ENCODE assay signal across 1 cellular context in the genomic region with DNA sequence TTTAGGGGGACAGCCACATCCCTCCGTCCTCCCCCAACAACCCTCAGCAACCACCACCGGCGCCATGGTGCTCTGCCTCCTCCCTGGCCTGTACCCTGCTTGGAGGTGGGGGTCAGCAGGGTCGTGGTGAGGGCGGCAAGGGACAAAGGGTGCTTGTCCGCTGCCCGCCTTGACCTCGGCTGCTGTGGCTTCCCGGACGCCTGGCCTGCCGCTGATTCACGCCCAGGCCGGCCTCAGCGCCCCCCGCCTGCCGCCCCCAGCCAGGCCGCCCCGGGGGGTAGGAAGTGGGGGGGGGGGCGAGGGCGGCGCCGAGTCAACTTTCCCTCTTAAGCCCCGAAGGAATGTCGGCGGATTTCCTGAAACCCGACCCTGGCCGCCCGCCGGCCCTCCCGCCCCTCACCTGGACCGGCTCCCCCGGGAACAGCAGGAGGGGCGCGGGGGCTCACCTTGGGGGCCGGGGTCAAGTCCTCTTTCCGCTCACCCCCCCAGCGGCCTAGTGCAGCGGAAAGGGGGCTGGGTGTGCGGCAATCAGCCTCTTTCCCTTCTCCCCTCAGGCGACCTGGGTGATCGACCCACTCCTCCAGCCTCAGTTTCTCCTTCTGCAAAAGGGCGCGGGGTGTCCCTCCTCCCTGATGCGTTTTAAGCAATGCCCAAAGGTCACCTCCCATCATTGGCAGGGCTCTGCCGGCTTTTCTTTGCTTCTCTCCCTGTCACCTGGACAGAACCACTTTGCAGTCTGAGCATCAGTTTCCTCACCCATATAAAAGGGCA.
TF ChIP-seq lines count a peak whose summit lies in the region.

No MANE protein-coding gene starts in this region.

TF ChIP-seq in HepG2, 621 proteins besides CTCF, POLR2A, EP300 and RAD21 (continued from another document and continues in another):
- TF ChIP-seq, protein P1, sequence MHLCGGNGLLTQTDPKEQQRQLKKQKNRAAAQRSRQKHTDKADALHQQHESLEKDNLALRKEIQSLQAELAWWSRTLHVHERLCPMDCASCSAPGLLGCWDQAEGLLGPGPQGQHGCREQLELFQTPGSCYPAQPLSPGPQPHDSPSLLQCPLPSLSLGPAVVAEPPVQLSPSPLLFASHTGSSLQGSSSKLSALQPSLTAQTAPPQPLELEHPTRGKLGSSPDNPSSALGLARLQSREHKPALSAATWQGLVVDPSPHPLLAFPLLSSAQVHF (CRISPR knock-in tag; IDR thresholded peaks at IDR 0.05): no peak
- TF ChIP-seq TRIM22 (IDR thresholded peaks at IDR 0.05) (no peak), GABPB1 (CRISPR knock-in tag; IDR thresholded peaks at IDR 0.05) (peak; percentile 87), ZNF891 (CRISPR knock-in tag; IDR thresholded peaks at IDR 0.05) (0 out of 2 replicates have a peak, but pooled peaks have one; percentile 56), JDP2 (CRISPR knock-in tag; IDR thresholded peaks at IDR 0.05; ENCODE audit: borderline replicate concordance) (no peak; the same call in 1 of the 2 replicates), AHR (CRISPR knock-in tag; IDR thresholded peaks at IDR 0.05) (0 out of 2 replicates have a peak, but pooled peaks have one; percentile 47), NFYB (CRISPR knock-in tag; IDR thresholded peaks at IDR 0.05) (no peak), GATAD2A (CRISPR knock-in tag; IDR thresholded peaks at IDR 0.05) (peak; percentile 63), HBP1 (CRISPR knock-in tag; IDR thresholded peaks at IDR 0.05; ENCODE audit: low read depth) (peak; percentile 61; the same call in 1 of the 2 replicates), PRDM15 (CRISPR knock-in tag; IDR thresholded peaks at IDR 0.05) (no peak), ZNF766 (CRISPR knock-in tag; IDR thresholded peaks at IDR 0.05; ENCODE audit: borderline replicate concordance) (no peak), SP4 (CRISPR knock-in tag; IDR thresholded peaks at IDR 0.05) (peak; percentile 59; the same call in 1 of the 2 replicates), ZNF660 (CRISPR knock-in tag; IDR thresholded peaks at IDR 0.05; ENCODE audit: borderline replicate concordance, low read depth) (no peak), ZNF646 (CRISPR knock-in tag; IDR thresholded peaks at IDR 0.05) (0 out of 2 replicates have a peak, but pooled peaks have one; percentile 52), KDM5B (CRISPR knock-in tag; IDR thresholded peaks at IDR 0.05; ENCODE audit: borderline replicate concordance) (peak; percentile 59; the same call in 1 of the 2 replicates), SOX5 (CRISPR knock-in tag; IDR thresholded peaks at IDR 0.05; ENCODE audit: borderline replicate concordance) (peak; percentile 60; the same call in 1 of the 2 replicates), MEIS1 (CRISPR knock-in tag; IDR thresholded peaks at IDR 0.05; ENCODE audit: borderline replicate concordance) (no peak), REPIN1 (CRISPR knock-in tag; IDR thresholded peaks at IDR 0.05; ENCODE audit: borderline replicate concordance, low read depth) (peak; percentile 78; the same call in 1 of the 2 replicates)
- TF ChIP-seq, protein P2, sequence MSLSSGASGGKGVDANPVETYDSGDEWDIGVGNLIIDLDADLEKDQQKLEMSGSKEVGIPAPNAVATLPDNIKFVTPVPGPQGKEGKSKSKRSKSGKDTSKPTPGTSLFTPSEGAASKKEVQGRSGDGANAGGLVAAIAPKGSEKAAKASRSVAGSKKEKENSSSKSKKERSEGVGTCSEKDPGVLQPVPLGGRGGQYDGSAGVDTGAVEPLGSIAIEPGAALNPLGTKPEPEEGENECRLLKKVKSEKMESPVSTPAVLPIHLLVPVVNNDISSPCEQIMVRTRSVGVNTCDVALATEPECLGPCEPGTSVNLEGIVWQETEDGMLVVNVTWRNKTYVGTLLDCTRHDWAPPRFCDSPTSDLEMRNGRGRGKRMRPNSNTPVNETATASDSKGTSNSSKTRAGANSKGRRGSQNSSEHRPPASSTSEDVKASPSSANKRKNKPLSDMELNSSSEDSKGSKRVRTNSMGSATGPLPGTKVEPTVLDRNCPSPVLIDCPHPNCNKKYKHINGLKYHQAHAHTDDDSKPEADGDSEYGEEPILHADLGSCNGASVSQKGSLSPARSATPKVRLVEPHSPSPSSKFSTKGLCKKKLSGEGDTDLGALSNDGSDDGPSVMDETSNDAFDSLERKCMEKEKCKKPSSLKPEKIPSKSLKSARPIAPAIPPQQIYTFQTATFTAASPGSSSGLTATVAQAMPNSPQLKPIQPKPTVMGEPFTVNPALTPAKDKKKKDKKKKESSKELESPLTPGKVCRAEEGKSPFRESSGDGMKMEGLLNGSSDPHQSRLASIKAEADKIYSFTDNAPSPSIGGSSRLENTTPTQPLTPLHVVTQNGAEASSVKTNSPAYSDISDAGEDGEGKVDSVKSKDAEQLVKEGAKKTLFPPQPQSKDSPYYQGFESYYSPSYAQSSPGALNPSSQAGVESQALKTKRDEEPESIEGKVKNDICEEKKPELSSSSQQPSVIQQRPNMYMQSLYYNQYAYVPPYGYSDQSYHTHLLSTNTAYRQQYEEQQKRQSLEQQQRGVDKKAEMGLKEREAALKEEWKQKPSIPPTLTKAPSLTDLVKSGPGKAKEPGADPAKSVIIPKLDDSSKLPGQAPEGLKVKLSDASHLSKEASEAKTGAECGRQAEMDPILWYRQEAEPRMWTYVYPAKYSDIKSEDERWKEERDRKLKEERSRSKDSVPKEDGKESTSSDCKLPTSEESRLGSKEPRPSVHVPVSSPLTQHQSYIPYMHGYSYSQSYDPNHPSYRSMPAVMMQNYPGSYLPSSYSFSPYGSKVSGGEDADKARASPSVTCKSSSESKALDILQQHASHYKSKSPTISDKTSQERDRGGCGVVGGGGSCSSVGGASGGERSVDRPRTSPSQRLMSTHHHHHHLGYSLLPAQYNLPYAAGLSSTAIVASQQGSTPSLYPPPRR (CRISPR knock-in tag; IDR thresholded peaks at IDR 0.05; ENCODE audit: borderline replicate concordance): peak; percentile 87
- TF ChIP-seq, protein P3, sequence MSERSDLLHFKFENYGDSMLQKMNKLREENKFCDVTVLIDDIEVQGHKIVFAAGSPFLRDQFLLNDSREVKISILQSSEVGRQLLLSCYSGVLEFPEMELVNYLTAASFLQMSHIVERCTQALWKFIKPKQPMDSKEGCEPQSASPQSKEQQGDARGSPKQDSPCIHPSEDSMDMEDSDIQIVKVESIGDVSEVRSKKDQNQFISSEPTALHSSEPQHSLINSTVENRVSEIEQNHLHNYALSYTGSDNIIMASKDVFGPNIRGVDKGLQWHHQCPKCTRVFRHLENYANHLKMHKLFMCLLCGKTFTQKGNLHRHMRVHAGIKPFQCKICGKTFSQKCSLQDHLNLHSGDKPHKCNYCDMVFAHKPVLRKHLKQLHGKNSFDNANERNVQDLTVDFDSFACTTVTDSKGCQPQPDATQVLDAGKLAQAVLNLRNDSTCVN (CRISPR knock-in tag; IDR thresholded peaks at IDR 0.05; ENCODE audit: borderline replicate concordance): no peak
- TF ChIP-seq, protein P4, sequence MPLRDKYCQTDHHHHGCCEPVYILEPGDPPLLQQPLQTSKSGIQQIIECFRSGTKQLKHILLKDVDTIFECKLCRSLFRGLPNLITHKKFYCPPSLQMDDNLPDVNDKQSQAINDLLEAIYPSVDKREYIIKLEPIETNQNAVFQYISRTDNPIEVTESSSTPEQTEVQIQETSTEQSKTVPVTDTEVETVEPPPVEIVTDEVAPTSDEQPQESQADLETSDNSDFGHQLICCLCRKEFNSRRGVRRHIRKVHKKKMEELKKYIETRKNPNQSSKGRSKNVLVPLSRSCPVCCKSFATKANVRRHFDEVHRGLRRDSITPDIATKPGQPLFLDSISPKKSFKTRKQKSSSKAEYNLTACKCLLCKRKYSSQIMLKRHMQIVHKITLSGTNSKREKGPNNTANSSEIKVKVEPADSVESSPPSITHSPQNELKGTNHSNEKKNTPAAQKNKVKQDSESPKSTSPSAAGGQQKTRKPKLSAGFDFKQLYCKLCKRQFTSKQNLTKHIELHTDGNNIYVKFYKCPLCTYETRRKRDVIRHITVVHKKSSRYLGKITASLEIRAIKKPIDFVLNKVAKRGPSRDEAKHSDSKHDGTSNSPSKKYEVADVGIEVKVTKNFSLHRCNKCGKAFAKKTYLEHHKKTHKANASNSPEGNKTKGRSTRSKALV (CRISPR knock-in tag; IDR thresholded peaks at IDR 0.05): peak; percentile 63
